16 cellular contexts compared by ENCODE assay signal in genomic region chrX:129629837-129630236, GRCh38.
"Had no signal": no experiment of that assay in that cellular context is flagged by ENCODE, and none has a peak within 500 bp of the region (broad histone marks: within the 10 kb centered on the region; RNA-seq: fewer than 3 reads in every experiment).

No MANE protein-coding gene starts in this region.

- H3K4me3 ChIP-seq: lung, testis, upper lobe of left lung had no signal

- DNase-seq: activated CD4-positive, alpha-beta memory T cell treated with anti-CD3 and anti-CD28 coated beads, Interleukin-2, amount 10 ng/mL, durations not matched to agents 7 days and 5 days; activated CD4-positive, alpha-beta T cell treated with anti-CD3 and anti-CD28 coated beads for 36 hours; activated CD8-positive, alpha-beta memory T cell treated with anti-CD3 and anti-CD28 coated beads, Interleukin-2, amount 10 ng/mL, durations not matched to agents 7 days and 5 days; activated naive CD4-positive, alpha-beta T cell; activated naive CD8-positive, alpha-beta T cell treated with anti-CD3 and anti-CD28 coated beads for 36 hours; cerebellar nuclear complex; cortex of kidney; nephron progenitor cell; small intestine; stimulated activated CD4-positive, alpha-beta T cell treated with anti-CD3 and anti-CD28 coated beads, Interleukin-4, amount 100 ng/mL, for 1 hour; stimulated activated naive CD8-positive, alpha-beta T cell treated with anti-CD3 and anti-CD28 coated beads, Interleukin-15, amount 100 ng/mL, for 72 hours; SW 1271; testis; upper lobe of left lung had no signal

- H3K4me1 ChIP-seq: testis, upper lobe of left lung had no signal

- H3K36me3 ChIP-seq: upper lobe of left lung had no signal

- H3K9me3 ChIP-seq: testis, upper lobe of left lung had no signal

- ATAC-seq: activated CD4-positive, alpha-beta T cell treated with anti-CD3 and anti-CD28 coated beads for 36 hours; activated CD8-positive, alpha-beta memory T cell treated with anti-CD3 and anti-CD28 coated beads, Interleukin-2, amount 10 ng/mL, durations not matched to agents 7 days and 5 days; activated T-helper 17 cell treated with anti-CD3 and anti-CD28 coated beads, Interleukin-2, amount 50 U/mL, for 72 hours; stimulated activated naive CD8-positive, alpha-beta T cell treated with anti-CD3 and anti-CD28 coated beads, Interleukin-15, amount 100 ng/mL, for 72 hours had no signal

- H3K27me3 ChIP-seq: testis, upper lobe of left lung had no signal

- H3K27ac ChIP-seq: testis, upper lobe of left lung had no signal
